ENCODE assay signal across 13 cellular contexts in genomic region chr18:48022021-48022420, GRCh38.
DNase-seq lines count a peak whose midpoint lies in the region; TF ChIP-seq lines count a peak whose summit lies in the region.
"Had no signal": no experiment of that assay in that cellular context is flagged by ENCODE, and none has a peak within 500 bp of the region (broad histone marks: within the 10 kb centered on the region; RNA-seq: fewer than 3 reads in every experiment).

No MANE protein-coding gene starts in this region.

- CTCF ChIA-PET in HEK293T (lab: Yijun Ruan, JAX) = interaction anchor here (0.5 kb wide), 1 partner anchor 370 kb away, joined by 4 read pairs; no protein-coding TSS in a partner anchor

- no peak for TF ChIP-seq CTCF in Loucy (conservative IDR thresholded peaks at IDR 0.05; ENCODE audit: low read length)
- TF ChIP-seq CTCF in neural progenitor cell (IDR thresholded peaks at IDR 0.05) = no peak
- no peak for TF ChIP-seq CTCF in foreskin fibroblast (IDR thresholded peaks at IDR 0.05; ENCODE audit: low read depth, low read length)

- H3K9me3 Mint-ChIP-seq in neural progenitor cell = no peaks in the 10 kb centered on the region
- H3K9me3 Mint-ChIP-seq: CD4-positive, alpha-beta T cell; H9 had no signal

- H3K79me2 ChIP-seq in Loucy (ENCODE audit: insufficient read depth, low read length) (no peaks in the 10 kb centered on the region), neural progenitor cell (ENCODE audit: low read depth) (no peaks in the 10 kb centered on the region)

- H4K20me1 ChIP-seq in Loucy (ENCODE audit: insufficient read depth, low read length, poor library complexity, severe bottlenecking) (no peaks in the 10 kb centered on the region), neural progenitor cell (ENCODE audit: low read depth) (no peaks in the 10 kb centered on the region)
- H4K20me1 ChIP-seq: BLaER1 had no signal

- H3K27me3 ChIP-seq in Loucy (ENCODE audit: insufficient read depth, low read length, poor library complexity, severe bottlenecking) (no peaks in the 10 kb centered on the region), neural progenitor cell (no peaks in the 10 kb centered on the region)
- H3K27me3 ChIP-seq: BLaER1 had no signal

- H3K9me2 ChIP-seq in Loucy (replicated peaks; ENCODE audit: low read depth, low read length) = no peaks in the 10 kb centered on the region

- no peaks in the 10 kb centered on the region for H3F3A ChIP-seq in Loucy (ENCODE audit: low read depth)
- H3F3A ChIP-seq in neural progenitor cell (ENCODE audit: low read depth) = no peaks in the 10 kb centered on the region

- POLR2A ChIA-PET in HEK293T (lab: Yijun Ruan, JAX) = no interaction called here

- peak overlapping the region; percentile 69 for H3K27ac Mint-ChIP-seq in neural progenitor cell
- H3K27ac Mint-ChIP-seq: CD4-positive, alpha-beta T cell; H9 had no signal

- H3K9me3 ChIP-seq in Loucy (ENCODE audit: insufficient read depth, low read depth, low read length) = no peaks in the 10 kb centered on the region
- H3K9me3 ChIP-seq in neural progenitor cell (ENCODE audit: low read depth) = no peaks in the 10 kb centered on the region
- H3K9me3 ChIP-seq: BLaER1, Caco-2 had no signal

- H3K4me1 ChIP-seq in Loucy (ENCODE audit: insufficient read depth, low read length, poor library complexity, severe bottlenecking) (peaks cover 11% of the 10 kb centered on the region), neural progenitor cell (peaks cover 16% of the 10 kb centered on the region)
- H3K4me1 ChIP-seq: Caco-2 had no signal

- H3K27ac ChIP-seq in neural progenitor cell = no peak overlapping the region
- H3K27ac ChIP-seq: BLaER1, HL-60 had no signal

- peaks cover 16% of the 10 kb centered on the region for H3K27me3 Mint-ChIP-seq in neural progenitor cell (ENCODE audit: insufficient read depth, low read depth)

- no peaks in the 10 kb centered on the region for H3K36me3 Mint-ChIP-seq in neural progenitor cell

- H3K9ac ChIP-seq in Loucy (ENCODE audit: low read depth, low read length, poor library complexity, severe bottlenecking) (no peak overlapping the region), neural progenitor cell (no peak overlapping the region)
- H3K9ac ChIP-seq: BLaER1 had no signal

- peaks cover 33% of the 10 kb centered on the region for H3K4me1 Mint-ChIP-seq in neural progenitor cell

- H3K36me3 ChIP-seq in Loucy (ENCODE audit: insufficient read depth, low read length) (no peaks in the 10 kb centered on the region), neural progenitor cell (no peaks in the 10 kb centered on the region)
- H3K36me3 ChIP-seq: BLaER1 had no signal

- no peak overlapping the region for H3K4me2 ChIP-seq in Loucy (ENCODE audit: low read depth, low read length, poor library complexity, severe bottlenecking)
- H3K4me2 ChIP-seq in neural progenitor cell = no peak overlapping the region
- H3K4me2 ChIP-seq: BLaER1 had no signal

- DNase-seq in ecto neural progenitor cell (ENCODE audit: low spot score) = peak; percentile 46
- no peak for DNase-seq in neural progenitor cell (ENCODE audit: low spot score)
- no peak for DNase-seq in MV-4-11 (lab: John Stamatoyannopoulos, UW)
- no peak for DNase-seq in foreskin fibroblast
- no peak for DNase-seq in T-helper 1 cell
- no peak for DNase-seq in HEK293T (ENCODE audit: extremely low spot score)
- DNase-seq: CD4-positive, alpha-beta T cell; H9; Right ventricle myocardium superior had no signal

- H3K4me3 Mint-ChIP-seq in neural progenitor cell = no peak overlapping the region
- H3K4me3 Mint-ChIP-seq: CD4-positive, alpha-beta T cell had no signal

- H3K4me3 ChIP-seq in Loucy (ENCODE audit: low read length, poor library complexity, severe bottlenecking) = no peak overlapping the region
- no peak overlapping the region for H3K4me3 ChIP-seq in neural progenitor cell
- H3K4me3 ChIP-seq in foreskin fibroblast (ENCODE audit: low read depth in 1 of 2, low read length in 2 of 2) = no peak overlapping the region
- H3K4me3 ChIP-seq: BLaER1 had no signal

- H2AFZ ChIP-seq in Loucy (ENCODE audit: low read length) (peak overlapping the region; percentile 31; the same call in 1 of the 2 replicates), neural progenitor cell (replicated peaks) (no peak overlapping the region)

TF ChIP-seq in HEK293T, 16 proteins besides CTCF, POLR2A, EP300 and RAD21:
- TF ChIP-seq FOXA1 (IDR thresholded peaks at IDR 0.05) (no peak), SUZ12 (IDR thresholded peaks at IDR 0.05) (no peak), SP1 (IDR thresholded peaks at IDR 0.05) (no peak), TARDBP (IDR thresholded peaks at IDR 0.05) (no peak), BHLHE40 (IDR thresholded peaks at IDR 0.05; ENCODE audit: borderline replicate concordance) (no peak), HDGF (IDR thresholded peaks at IDR 0.05; ENCODE audit: borderline replicate concordance) (no peak), ARNT (IDR thresholded peaks at IDR 0.05) (no peak), FOXK2 (IDR thresholded peaks at IDR 0.05) (no peak), FOXM1 (IDR thresholded peaks at IDR 0.05; ENCODE audit: borderline replicate concordance) (no peak), L3MBTL2 (conservative IDR thresholded peaks at IDR 0.05) (no peak)
- TF ChIP-seq, protein P1, sequence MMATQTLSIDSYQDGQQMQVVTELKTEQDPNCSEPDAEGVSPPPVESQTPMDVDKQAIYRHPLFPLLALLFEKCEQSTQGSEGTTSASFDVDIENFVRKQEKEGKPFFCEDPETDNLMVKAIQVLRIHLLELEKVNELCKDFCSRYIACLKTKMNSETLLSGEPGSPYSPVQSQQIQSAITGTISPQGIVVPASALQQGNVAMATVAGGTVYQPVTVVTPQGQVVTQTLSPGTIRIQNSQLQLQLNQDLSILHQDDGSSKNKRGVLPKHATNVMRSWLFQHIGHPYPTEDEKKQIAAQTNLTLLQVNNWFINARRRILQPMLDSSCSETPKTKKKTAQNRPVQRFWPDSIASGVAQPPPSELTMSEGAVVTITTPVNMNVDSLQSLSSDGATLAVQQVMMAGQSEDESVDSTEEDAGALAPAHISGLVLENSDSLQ (IDR thresholded peaks at IDR 0.05) = no peak
